In genomic region chr2:241218131-241219029, GRCh38 we compare ENCODE assay signal across 8 cellular contexts. TPM values are rescaled to one million over a fixed set of nuclear protein-coding genes. Genes with fewer than 3 reads are reported as not detected.
DNase-seq lines count a peak whose midpoint lies in the region; ATAC-seq and TF ChIP-seq lines count a peak whose summit lies in the region.

No MANE protein-coding gene starts in this region.

- H3K9me2 ChIP-seq in SU-DHL-6 (replicated peaks; ENCODE audit: insufficient read depth, low read length): no peaks in the 10 kb centered on the region

- CTCF ChIA-PET in Caco-2 (lab: Charles Lee): interaction anchor here (0.6 to 0.7 kb wide), 3 partner anchors 11 to 378 kb away, joined by 3 read pairs; no protein-coding TSS in a partner anchor

- H3K4me1 ChIP-seq in Caco-2: no peaks in the 10 kb centered on the region
- H3K4me1 ChIP-seq in iPS-20b (ENCODE audit: insufficient read depth, low read length): peaks cover 5% of the 10 kb centered on the region; the same call in 1 of the 2 replicates
- peaks cover 5% of the 10 kb centered on the region for H3K4me1 ChIP-seq in smooth muscle cell (ENCODE audit: low read depth)

- H3K4me2 ChIP-seq in SU-DHL-6 (ENCODE audit: low read depth, low read length, poor library complexity, severe bottlenecking): peak overlapping the region; percentile 50
- peak overlapping the region; percentile 78 for H3K4me2 ChIP-seq in smooth muscle cell

- peak overlapping the region; percentile 77 for H3K4me3 Mint-ChIP-seq in Caco-2 (ENCODE audit: unreplicated experiment)
- H3K4me3 Mint-ChIP-seq in brain: peak overlapping the region; percentile 83 to 93 (median 91)

- H3K79me2 ChIP-seq in SU-DHL-6 (ENCODE audit: insufficient read depth, low read length): no peaks in the 10 kb centered on the region
- H3K79me2 ChIP-seq in smooth muscle cell (ENCODE audit: low read depth): peaks cover 7% of the 10 kb centered on the region

- H3K9me3 Mint-ChIP-seq in Caco-2 (ENCODE audit: unreplicated experiment) (no peaks in the 10 kb centered on the region), brain (peaks cover 0 to 5% (median 0%) of the 10 kb centered on the region in 5 experiments)

- TSS peak; percentile 59 for BruUV-seq in Caco-2 (replicated peaks; lab: Mats Ljungman, UMichigan)

- H3K9ac ChIP-seq in SU-DHL-6 (ENCODE audit: low read length): no peak overlapping the region
- peak overlapping the region; percentile 81 for H3K9ac ChIP-seq in iPS-20b (ENCODE audit: low read depth, low read length)
- peak overlapping the region; percentile 54 for H3K9ac ChIP-seq in smooth muscle cell (ENCODE audit: low read depth)

- H3K27me3 ChIP-seq in Caco-2 (replicated peaks; ENCODE audit: control insufficient read depth, insufficient read depth, low read length) (no peaks in the 10 kb centered on the region), SU-DHL-6 (ENCODE audit: low read length) (no peaks in the 10 kb centered on the region), iPS-20b (ENCODE audit: insufficient read depth, low read length) (no peaks in the 10 kb centered on the region; the same call in none of the 2 replicates), smooth muscle cell (ENCODE audit: low read depth) (no peaks in the 10 kb centered on the region)

- H2AFZ ChIP-seq in SU-DHL-6 (ENCODE audit: low read depth, low read length, severe bottlenecking) (no peak overlapping the region), smooth muscle cell (ENCODE audit: low read depth) (no peak overlapping the region)

- 1% methylated on average over 23 of the region's 83 CpGs for WGBS in smooth muscle cell (ENCODE audit: low lambda C conversion rate)

- POLR2A ChIA-PET in Caco-2 (lab: Charles Lee): no interaction called here

- peak; percentile 39 for ATAC-seq in HG03442 (IDR thresholded peaks at IDR 0.05; ENCODE audit: unreplicated experiment)

- 0 out of 2 replicates have a peak, but pooled peaks cover 3% of the 10 kb centered on the region for H3F3A ChIP-seq in SU-DHL-6 (ENCODE audit: insufficient read depth)
- H3F3A ChIP-seq in smooth muscle cell (ENCODE audit: low read depth): no peaks in the 10 kb centered on the region

- H3K27ac Mint-ChIP-seq in Caco-2 (ENCODE audit: unreplicated experiment): peak overlapping the region; percentile 66
- peak overlapping the region; percentile 34 to 83 (median 80) for H3K27ac Mint-ChIP-seq in brain

- H3K36me3 ChIP-seq in Caco-2 (ENCODE audit: control insufficient read depth, insufficient read depth, low read length) (no peaks in the 10 kb centered on the region), SU-DHL-6 (ENCODE audit: low read length) (no peaks in the 10 kb centered on the region), iPS-20b (ENCODE audit: insufficient read depth, low read depth, low read length) (no peaks in the 10 kb centered on the region), smooth muscle cell (ENCODE audit: low read depth) (no peaks in the 10 kb centered on the region)

- H3K27me3 Mint-ChIP-seq in Caco-2 (ENCODE audit: insufficient read depth, unreplicated experiment) (no peaks in the 10 kb centered on the region), brain (peaks cover 23% of the 10 kb centered on the region)

- H3K9me3 ChIP-seq in Caco-2 (no peaks in the 10 kb centered on the region), SU-DHL-6 (ENCODE audit: insufficient read depth, low read length) (no peaks in the 10 kb centered on the region), iPS-20b (ENCODE audit: insufficient read depth, low read depth, low read length) (no peaks in the 10 kb centered on the region), smooth muscle cell (replicated peaks; ENCODE audit: low read depth) (no peaks in the 10 kb centered on the region)

- H3K4me3 ChIP-seq in Caco-2 (ENCODE audit: low read depth, low read length) (peak overlapping the region; percentile 57), SU-DHL-6 (ENCODE audit: insufficient read depth, low read length, poor library complexity, severe bottlenecking) (no peak overlapping the region), iPS-20b (ENCODE audit: low read length) (peak overlapping the region; percentile 88), smooth muscle cell (peak overlapping the region; percentile 71)

- peaks cover 10% of the 10 kb centered on the region for H3K4me1 Mint-ChIP-seq in Caco-2 (ENCODE audit: low read depth, unreplicated experiment)
- H3K4me1 Mint-ChIP-seq in brain: peaks cover 31% of the 10 kb centered on the region

- peak; percentile 12 to 32 for TF ChIP-seq CTCF in Caco-2 (IDR thresholded peaks at IDR 0.05; ENCODE audit: insufficient read depth in 1 of 2, low read depth in 1 of 2, low read length in 1 of 2, severe bottlenecking in 1 of 2, unreplicated experiment in 1 of 2)
- TF ChIP-seq CTCF in SU-DHL-6 (IDR thresholded peaks at IDR 0.05; ENCODE audit: insufficient read depth, low read length, poor library complexity, severe bottlenecking): peak; percentile 41
- TF ChIP-seq CTCF in brain (conservative IDR thresholded peaks at IDR 0.05): peak in 1 of 2 experiments; percentile 35
- TF ChIP-seq CTCF in smooth muscle cell (IDR thresholded peaks at IDR 0.05; ENCODE audit: borderline replicate concordance, insufficient read depth, poor library complexity, severe bottlenecking): peak; percentile 14

- no peaks in the 10 kb centered on the region for H4K20me1 ChIP-seq in SU-DHL-6 (ENCODE audit: low read depth, low read length)
- peaks cover 21% of the 10 kb centered on the region for H4K20me1 ChIP-seq in smooth muscle cell (ENCODE audit: low read depth)

- peak; percentile 68 to 73 for DNase-seq in Caco-2
- no peak for DNase-seq in smooth muscle cell (lab: John Stamatoyannopoulos, UW; ENCODE audit: unreplicated experiment)
- DNase-seq in NCI-H446 (lab: John Stamatoyannopoulos, UW): no peak
- no peak for DNase-seq in HPDE6-E6E7 (ENCODE audit: extremely low spot score)

- H3K27ac ChIP-seq in SU-DHL-6 (ENCODE audit: low read depth, low read length): no peak overlapping the region
- H3K27ac ChIP-seq in iPS-20b (ENCODE audit: low read length): no peak overlapping the region
- H3K27ac ChIP-seq in smooth muscle cell (ENCODE audit: low read depth): peak overlapping the region; percentile 14

- intact Hi-C loops in Caco-2 (cut with micrococcal nuclease; ENCODE audit: unreplicated experiment): loop anchor here (5.0 kb wide), 1 partner anchor 71 kb away; the partner anchor contains the start of gene PASK

- H3K36me3 Mint-ChIP-seq in Caco-2 (ENCODE audit: insufficient read depth, unreplicated experiment) (peaks cover 12% of the 10 kb centered on the region), brain (peaks cover 8% of the 10 kb centered on the region)

RNA-seq across cellular contexts. Expression of gene ANO7, which starts 29.9 kb away (rescaled TPM):
- total RNA-seq in Caco-2 (2022): 4.1 and 4.7 TPM in 2 replicates
- polyA plus RNA-seq in brain (ENCODE audit: insufficient read depth, low read depth, low replicate concordance): 1.3 TPM
- 0.36 and 1.3 TPM in 2 replicates for total RNA-seq in smooth muscle cell
- 1.4 and 4.9 TPM in 2 replicates for polyA plus RNA-seq in smooth muscle cell

Comparison
In these comparisons a context has a peak if more than half of its experiments do, and no peak if none do; other contexts are left out.
1. DNase-seq: peak in Caco-2 (2 of 2); none in smooth muscle cell (single experiment), NCI-H446 (0 of 2) and HPDE6-E6E7 (single experiment).